ENCODE assay signal across 29 cellular contexts in genomic region chr21:41759214-41759840, GRCh38. TPM values are rescaled to one million over a fixed set of nuclear protein-coding genes. Genes with fewer than 3 reads are reported as not detected.
DNase-seq lines count a peak whose midpoint lies in the region; ATAC-seq, FAIRE-seq and TF ChIP-seq lines count a peak whose summit lies in the region.
"Had no signal": no experiment of that assay in that cellular context is flagged by ENCODE, and none has a peak within 500 bp of the region (broad histone marks: within the 10 kb centered on the region; RNA-seq: fewer than 3 reads in every experiment).

No MANE protein-coding gene starts in this region.

- H3K4me1 ChIP-seq in IMR-90 (ENCODE audit: control insufficient read depth, insufficient read depth, low read length), result peaks cover 2% of the 10 kb centered on the region; the same call in 1 of the 2 replicates
- peaks cover 55 to 79% (median 59%) of the 10 kb centered on the region in 4 donors for H3K4me1 ChIP-seq in stomach
- H3K4me1 ChIP-seq: psoas muscle had no signal

- H3K56ac ChIP-seq in IMR-90 (ENCODE audit: extremely low read depth, insufficient read depth, low read length), result no peak overlapping the region

- no peak for TF ChIP-seq EP300 in stomach (IDR thresholded peaks at IDR 0.05)

- intact Hi-C loops in IMR-90 (cut with micrococcal nuclease) (no loop called here), stomach (cut with DNase I; ENCODE audit: low total_unique reads) (no loop called here)

- FAIRE-seq in bronchial epithelial cell (lab: Jason Lieb, UNC), result no peak
- FAIRE-seq: D721Med, GM19239 had no signal

- H4K8ac ChIP-seq in IMR-90 (ENCODE audit: low read depth in 2 of 2, low read length in 2 of 2), result no peak overlapping the region

- H2BK20ac ChIP-seq in IMR-90 (ENCODE audit: low read depth, low read length), result no peak overlapping the region

- dilution Hi-C loops in IMR-90 (cut with HindIII; ENCODE audit: low sequenced_read_pairs, unreplicated experiment), result no loop called here

- no peak overlapping the region for H2AK5ac ChIP-seq in IMR-90 (ENCODE audit: low read depth, low read length)

- no peak overlapping the region for H2BK5ac ChIP-seq in IMR-90 (ENCODE audit: low read depth, low read length, poor library complexity, severe bottlenecking)

- no peak for TF ChIP-seq CTCF in IMR-90 (conservative IDR thresholded peaks at IDR 0.05; ENCODE audit: low read depth, low read length)
- TF ChIP-seq CTCF in bronchial epithelial cell (IDR thresholded peaks at IDR 0.05; ENCODE audit: insufficient read depth, low read length, severe bottlenecking), result no peak
- no peak for TF ChIP-seq CTCF in stomach (IDR thresholded peaks at IDR 0.05)

- no peak overlapping the region for H3K4ac ChIP-seq in IMR-90 (ENCODE audit: low read depth, low read length)

- no TSS peak for BruUV-seq in IMR-90 (replicated peaks; lab: Mats Ljungman, UMichigan)

- no peak overlapping the region for H2BK120ac ChIP-seq in IMR-90 (ENCODE audit: low read depth, low read length)

- no peak overlapping the region for H3K4me3 ChIP-seq in IMR-90 (ENCODE audit: insufficient read depth, low read depth, low read length)
- no peak overlapping the region for H3K4me3 ChIP-seq in bronchial epithelial cell (ENCODE audit: low read depth, low read length)
- no peak overlapping the region for H3K4me3 ChIP-seq in stomach
- H3K4me3 ChIP-seq: heart right ventricle, left lung, psoas muscle had no signal

- H3K9me1 ChIP-seq in IMR-90 (ENCODE audit: insufficient read depth, low read length), result peaks cover 4% of the 10 kb centered on the region; the same call in 1 of the 2 replicates

- H4K20me1 ChIP-seq in IMR-90 (ENCODE audit: insufficient read depth, low read length), result no peaks in the 10 kb centered on the region

- POLR2A ChIA-PET in IMR-90 (lab: Charles Lee; ENCODE audit: unreplicated experiment), result no interaction called here

- H3K27me3 ChIP-seq in IMR-90 (ENCODE audit: control insufficient read depth, insufficient read depth, low read length), result peaks cover 47% of the 10 kb centered on the region
- no peaks in the 10 kb centered on the region for H3K27me3 ChIP-seq in bronchial epithelial cell (ENCODE audit: control insufficient read depth, insufficient read depth, low read length)
- peaks cover 0 to 55% (median 19%) of the 10 kb centered on the region in 3 donors for H3K27me3 ChIP-seq in stomach

- H3K36me3 ChIP-seq in IMR-90 (ENCODE audit: control insufficient read depth, insufficient read depth, low read length) (no peaks in the 10 kb centered on the region), bronchial epithelial cell (ENCODE audit: control insufficient read depth, insufficient read depth, low read length) (peaks cover 20% of the 10 kb centered on the region), stomach (peaks cover 9 to 19% (median 14%) of the 10 kb centered on the region in 4 donors)
- H3K36me3 ChIP-seq: heart right ventricle had no signal

- H3K4me2 ChIP-seq in IMR-90 (ENCODE audit: low read depth, low read length), result no peak overlapping the region
- H3K4me2 ChIP-seq: KMS-11 had no signal

- ATAC-seq in IMR-90 (ENCODE audit: low read depth) (peak; percentile 40; the same call in 1 of the 2 replicates), HG03139 (IDR thresholded peaks at IDR 0.05; ENCODE audit: unreplicated experiment) (no peak)
- ATAC-seq: activated naive CD8-positive, alpha-beta T cell treated with anti-CD3 and anti-CD28 coated beads, Interleukin-2, amount 50 U/mL, for 24 hours; heart right ventricle; left lung; natural killer cell treated with Interleukin-12 subunit alpha and Interleukin-12 subunit beta and Interleukin-15 and Interleukin-18, amount 100 ng/mL, for 72 hours; psoas muscle had no signal

- H3K27ac ChIP-seq in IMR-90 (ENCODE audit: insufficient read depth, low read length) (no peak overlapping the region), stomach (peak overlapping the region; percentile 27 to 90 (median 53))
- H3K27ac ChIP-seq: heart right ventricle, KMS-11, left lung, psoas muscle had no signal

- H3K23ac ChIP-seq in IMR-90 (ENCODE audit: low read depth, low read length), result no peak overlapping the region

- no peak overlapping the region for H4K5ac ChIP-seq in IMR-90 (ENCODE audit: low read depth, low read length)

- H4K91ac ChIP-seq in IMR-90 (ENCODE audit: insufficient read depth, low read depth, low read length), result no peak overlapping the region

- no peak overlapping the region for H2BK15ac ChIP-seq in IMR-90 (ENCODE audit: low read depth, low read length)

- TF ChIP-seq RAD21 in IMR-90 (IDR thresholded peaks at IDR 0.05; ENCODE audit: low read length), result no peak

- DNase-seq in NCI-H748 (lab: John Stamatoyannopoulos, UW; ENCODE audit: unreplicated experiment), result peak; percentile 4
- DNase-seq in NCI-H748 treated with DMSO at 0.1 percent for 48 hours (lab: John Stamatoyannopoulos, UW), result no peak
- no peak for DNase-seq in IMR-90
- DNase-seq in bronchial epithelial cell (ENCODE audit: low read depth), result peak; percentile 39
- DNase-seq in stomach, result no peak
- no peak for DNase-seq in DMS79 treated with DMSO at 0.1 percent for 48 hours (lab: John Stamatoyannopoulos, UW)
- DNase-seq in T1000 (lab: John Stamatoyannopoulos, UW), result no peak
- DNase-seq: 8988T; activated CD4-positive, alpha-beta T cell treated with anti-CD3 and anti-CD28 coated beads, Interleukin-2, amount 50 U/mL, for 4 hours; activated CD8-positive, alpha-beta memory T cell treated with anti-CD3 and anti-CD28 coated beads, Interleukin-2, amount 50 U/mL, for 48 hours; activated effector memory CD4-positive, alpha-beta T cell treated with Interleukin-2 at 50 U/mL for 16 hours; activated naive CD8-positive, alpha-beta T cell treated with anti-CD3 and anti-CD28 coated beads, Interleukin-2, amount 50 U/mL, for 24 hours; cortex of kidney; GOT3; heart right ventricle; left lung; NCI-H1048; NCI-H2081; NCI-H446; psoas muscle; SIG-M5; stimulated activated CD4-positive, alpha-beta T cell treated with anti-CD3 and anti-CD28 coated beads, Interleukin-2, amount 100 ng/mL, for 48 hours; trophoblast cell had no signal

- in situ Hi-C loops in IMR-90 (cut with MboI; ENCODE audit: low sequenced_read_pairs), result no loop called here

- 72% methylated on average over 4 of the region's 11 CpGs; no CpG with 5 or more reads in 1 of the 2 experiments for WGBS in IMR-90 (ENCODE audit: extremely low coverage in 2 of 2, insufficient read length in 1 of 2), 2 experiments
- 58 to 74% (median 68%) methylated on average over 8 to 11 of the region's 11 CpGs for WGBS in stomach, 5 donors

- CTCF ChIA-PET in IMR-90 (lab: Yijun Ruan, JAX), result no interaction called here

- no peak overlapping the region for H2AFZ ChIP-seq in IMR-90 (replicated peaks; ENCODE audit: low read length, poor library complexity)

- H2AK9ac ChIP-seq in IMR-90 (replicated peaks; ENCODE audit: low read depth, low read length, poor library complexity), result no peak overlapping the region

- no peak overlapping the region for H3K9ac ChIP-seq in IMR-90 (ENCODE audit: low read depth, low read length)
- H3K9ac ChIP-seq: KMS-11 had no signal

- H3K18ac ChIP-seq in IMR-90 (ENCODE audit: low read depth, low read length), result no peak overlapping the region

- no peak for TF ChIP-seq POLR2A in IMR-90 (IDR thresholded peaks at IDR 0.05; ENCODE audit: low read depth, low read length)
- no peak for TF ChIP-seq POLR2A in stomach (IDR thresholded peaks at IDR 0.05)

- H3K14ac ChIP-seq in IMR-90 (replicated peaks; ENCODE audit: low read depth, low read length), result no peak overlapping the region

- no peaks in the 10 kb centered on the region for H3K79me1 ChIP-seq in IMR-90 (ENCODE audit: low read depth in 1 of 2, low read length in 2 of 2)

- H3K9me3 ChIP-seq in IMR-90 (ENCODE audit: control insufficient read depth, insufficient read depth, low read length) (no peaks in the 10 kb centered on the region), stomach (no peaks in the 10 kb centered on the region)
- H3K9me3 ChIP-seq: heart right ventricle, left lung, psoas muscle had no signal

TF ChIP-seq in IMR-90, 13 proteins besides CTCF, POLR2A, EP300 and RAD21 (continues in another document):
- no peak for TF ChIP-seq CEBPB (IDR thresholded peaks at IDR 0.05; ENCODE audit: low read depth, low read length)
- no peak for TF ChIP-seq NFE2L2 (IDR thresholded peaks at IDR 0.05; ENCODE audit: low read depth, low read length)
- TF ChIP-seq MAZ (IDR thresholded peaks at IDR 0.05; ENCODE audit: borderline replicate concordance, low read depth, low read length), result no peak
- TF ChIP-seq RFX5 (IDR thresholded peaks at IDR 0.05; ENCODE audit: low read depth, low read length), result no peak
- TF ChIP-seq RCOR1 (IDR thresholded peaks at IDR 0.05; ENCODE audit: insufficient replicate concordance, low read length), result no peak
- TF ChIP-seq CHD1 (IDR thresholded peaks at IDR 0.05; ENCODE audit: low read depth, low read length), result no peak
- TF ChIP-seq, protein P1, sequence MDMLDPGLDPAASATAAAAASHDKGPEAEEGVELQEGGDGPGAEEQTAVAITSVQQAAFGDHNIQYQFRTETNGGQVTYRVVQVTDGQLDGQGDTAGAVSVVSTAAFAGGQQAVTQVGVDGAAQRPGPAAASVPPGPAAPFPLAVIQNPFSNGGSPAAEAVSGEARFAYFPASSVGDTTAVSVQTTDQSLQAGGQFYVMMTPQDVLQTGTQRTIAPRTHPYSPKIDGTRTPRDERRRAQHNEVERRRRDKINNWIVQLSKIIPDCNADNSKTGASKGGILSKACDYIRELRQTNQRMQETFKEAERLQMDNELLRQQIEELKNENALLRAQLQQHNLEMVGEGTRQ (IDR thresholded peaks at IDR 0.05; ENCODE audit: low read depth, low read length), result no peak
- TF ChIP-seq, protein P2, sequence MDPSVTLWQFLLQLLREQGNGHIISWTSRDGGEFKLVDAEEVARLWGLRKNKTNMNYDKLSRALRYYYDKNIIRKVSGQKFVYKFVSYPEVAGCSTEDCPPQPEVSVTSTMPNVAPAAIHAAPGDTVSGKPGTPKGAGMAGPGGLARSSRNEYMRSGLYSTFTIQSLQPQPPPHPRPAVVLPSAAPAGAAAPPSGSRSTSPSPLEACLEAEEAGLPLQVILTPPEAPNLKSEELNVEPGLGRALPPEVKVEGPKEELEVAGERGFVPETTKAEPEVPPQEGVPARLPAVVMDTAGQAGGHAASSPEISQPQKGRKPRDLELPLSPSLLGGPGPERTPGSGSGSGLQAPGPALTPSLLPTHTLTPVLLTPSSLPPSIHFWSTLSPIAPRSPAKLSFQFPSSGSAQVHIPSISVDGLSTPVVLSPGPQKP (IDR thresholded peaks at IDR 0.05; ENCODE audit: borderline replicate concordance, low read depth, low read length), result no peak
- TF ChIP-seq SMC3 (IDR thresholded peaks at IDR 0.05; ENCODE audit: low read depth, low read length), result no peak
- no peak for TF ChIP-seq MAFK (IDR thresholded peaks at IDR 0.05; ENCODE audit: low read depth, low read length)
- no peak for TF ChIP-seq BHLHE40 (IDR thresholded peaks at IDR 0.05; ENCODE audit: low read depth, low read length)

RNA-seq across cellular contexts. Expression of gene RIPK4, which starts 7.5 kb away (rescaled TPM):
- total RNA-seq in IMR-90 (2012; rRNA removed), result under 0.01 TPM in 2 replicates
- 0.03 TPM in 1 of 2 replicates, not detected in the other for polyA plus RNA-seq in IMR-90 (2012; rRNA removed)
- 0.02 TPM in 2 replicates for polyA plus RNA-seq in IMR-90 (2012; cell fraction: cytosol; rRNA removed)
- polyA plus RNA-seq in IMR-90 (2012; cell fraction: nucleus; rRNA removed; ENCODE audit: low replicate concordance), result 0.16 TPM in 2 replicates
- 34.0 and 35.5 TPM in 2 replicates for total RNA-seq in bronchial epithelial cell
- total RNA-seq in stomach, result 10 to 100 TPM in 4 of 5 donors, 1 to 10 TPM in 1; 9.0 to 36.2 (median 13.2) TPM
- polyA plus RNA-seq in stomach, result 10 to 100 TPM in 2 of 3 donors, 1 to 10 TPM in 1; 8.7 to 37.6 (median 29.2) TPM
- total RNA-seq: psoas muscle; T-helper 1 cell treated with Interleukin-12 subunit alpha and Interleukin-12 subunit beta and Interleukin-4 antibody, amounts not matched to agents 30 ng/mL and 1 ng/mL, for 36 hours had no signal

Comparison
In these comparisons a context has a peak if more than half of its experiments do, and no peak if none do; other contexts are left out.
1. DNase-seq: peak in NCI-H748 (single experiment) and bronchial epithelial cell (single experiment); none in NCI-H748 treated with DMSO at 0.1 percent for 48 hours (single experiment), IMR-90 (single experiment), stomach (single experiment), DMS79 treated with DMSO at 0.1 percent for 48 hours (single experiment) and T1000 (single experiment).